In genomic region chr7:117149692-117150091, GRCh38 we compare ENCODE assay signal across 33 cellular contexts.
"Had no signal": no experiment of that assay in that cellular context is flagged by ENCODE, and none has a peak within 500 bp of the region (broad histone marks: within the 10 kb centered on the region; RNA-seq: fewer than 3 reads in every experiment).

No MANE protein-coding gene starts in this region.

- H3K4me1 Mint-ChIP-seq: activated CD4-positive, alpha-beta T cell treated with anti-CD3 and anti-CD28 coated beads for 36 hours; activated CD4-positive, alpha-beta T cell treated with anti-CD3 and anti-CD28 coated beads, Interleukin-2, amount 10 ng/mL, durations not matched to agents 24 days and 14 days; activated CD8-positive, alpha-beta memory T cell treated with anti-CD3 and anti-CD28 coated beads, Interleukin-2, amount 10 ng/mL, durations not matched to agents 7 days and 5 days; activated naive CD4-positive, alpha-beta T cell treated with anti-CD3 and anti-CD28 coated beads, Interleukin-2, amount 50 U/mL, for 24 hours; activated naive CD8-positive, alpha-beta T cell treated with anti-CD3 and anti-CD28 coated beads for 36 hours; activated naive CD8-positive, alpha-beta T cell treated with anti-CD3 and anti-CD28 coated beads, Interleukin-2, amount 50 U/mL, for 24 hours had no signal

- DNase-seq: activated CD4-positive, alpha-beta memory T cell treated with anti-CD3 and anti-CD28 coated beads for 36 hours; activated CD4-positive, alpha-beta T cell treated with anti-CD3 and anti-CD28 coated beads for 36 hours; activated CD4-positive, alpha-beta T cell treated with anti-CD3 and anti-CD28 coated beads, Interleukin-2, amount 10 ng/mL, durations not matched to agents 24 days and 14 days; activated CD4-positive, CD25-positive, alpha-beta regulatory T cell; activated CD4-positive, CD25-positive, alpha-beta regulatory T cell treated with anti-CD3 and anti-CD28 coated beads, Interleukin-2, amount 50 U/mL, for 72 hours; activated CD8-positive, alpha-beta memory T cell treated with anti-CD3 and anti-CD28 coated beads, Interleukin-2, amount 10 ng/mL, durations not matched to agents 7 days and 5 days; activated CD8-positive, alpha-beta memory T cell treated with anti-CD3 and anti-CD28 coated beads, Interleukin-2, amount 50 U/mL, for 4 hours; activated CD8-positive, alpha-beta T cell treated with anti-CD3 and anti-CD28 coated beads, Interleukin-2, amount 10 ng/mL, durations not matched to agents 7 days and 5 days; activated effector memory CD4-positive, alpha-beta T cell treated with anti-CD3 and anti-CD28 coated beads, Interleukin-2, amount 50 U/mL, for 16 hours; activated naive CD4-positive, alpha-beta T cell treated with anti-CD3 and anti-CD28 coated beads for 36 hours; activated naive CD8-positive, alpha-beta T cell treated with anti-CD3 and anti-CD28 coated beads for 36 hours; activated naive CD8-positive, alpha-beta T cell treated with anti-CD3 and anti-CD28 coated beads, Interleukin-2, amount 50 U/mL, for 24 hours; activated T-cell treated with anti-CD3 and anti-CD28 coated beads, Interleukin-2, amount 50 U/mL, for 1 hour; activated T-cell treated with anti-CD3 and anti-CD28 coated beads, Interleukin-2, amount 50 U/mL, for 48 hours; adrenal gland; amygdala; aorta; body of pancreas; caudate nucleus; cortex of kidney; dermis blood vessel endothelial cell; effector CD4-positive, alpha-beta T cell; effector memory CD8-positive, alpha-beta T cell; foreskin keratinocyte; gastrocnemius medialis; glutamatergic neuron; heart left ventricle had no signal

- H3K9me3 Mint-ChIP-seq: activated CD4-positive, alpha-beta memory T cell treated with anti-CD3 and anti-CD28 coated beads for 36 hours; activated CD4-positive, alpha-beta T cell treated with anti-CD3 and anti-CD28 coated beads, Interleukin-2, amount 10 ng/mL, durations not matched to agents 24 days and 14 days; activated naive CD4-positive, alpha-beta T cell treated with anti-CD3 and anti-CD28 coated beads for 36 hours; activated naive CD4-positive, alpha-beta T cell treated with anti-CD3 and anti-CD28 coated beads, Interleukin-2, amount 50 U/mL, for 24 hours; activated naive CD8-positive, alpha-beta T cell treated with anti-CD3 and anti-CD28 coated beads for 36 hours; activated naive CD8-positive, alpha-beta T cell treated with anti-CD3 and anti-CD28 coated beads, Interleukin-2, amount 50 U/mL, for 24 hours; activated T-helper 1 cell treated with anti-CD3 and anti-CD28 coated beads, Interleukin-12 subunit alpha, Interleukin-12 subunit beta, Interleukin-2, Interleukin-4 antibody, amounts not matched to agents 30 ng/mL and 10 ng/mL and 1 ng/mL, durations not matched to agents 14 hours and 24 hours and 36 hours; activated T-helper 2 cell treated with anti-CD3 and anti-CD28 coated beads, Interferon-gamma antibody, Interleukin-2, Interleukin-4, amounts not matched to agents 10 μg/mL and 5 μg/mL and 100 μg/mL, durations not matched to agents 14 hours and 24 hours and 36 hours; effector memory CD8-positive, alpha-beta T cell had no signal

- H3K27me3 ChIP-seq: adrenal gland, body of pancreas, breast epithelium, esophagus muscularis mucosa, foreskin keratinocyte, gastrocnemius medialis, heart left ventricle had no signal

- H3K4me1 ChIP-seq: adrenal gland, breast epithelium, foreskin keratinocyte had no signal

- H3K27ac ChIP-seq: adrenal gland, body of pancreas, breast epithelium, esophagus muscularis mucosa, foreskin keratinocyte, gastrocnemius medialis, heart left ventricle had no signal

- H3K36me3 Mint-ChIP-seq: activated CD4-positive, alpha-beta memory T cell treated with anti-CD3 and anti-CD28 coated beads for 36 hours; activated CD8-positive, alpha-beta memory T cell treated with anti-CD3 and anti-CD28 coated beads, Interleukin-2, amount 10 ng/mL, durations not matched to agents 7 days and 5 days; activated naive CD8-positive, alpha-beta T cell treated with anti-CD3 and anti-CD28 coated beads for 36 hours had no signal

- H3K4me3 Mint-ChIP-seq: activated CD4-positive, alpha-beta memory T cell treated with anti-CD3 and anti-CD28 coated beads for 36 hours; activated CD4-positive, alpha-beta T cell treated with anti-CD3 and anti-CD28 coated beads for 36 hours; activated CD4-positive, alpha-beta T cell treated with anti-CD3 and anti-CD28 coated beads, Interleukin-2, amount 10 ng/mL, durations not matched to agents 24 days and 14 days; activated CD8-positive, alpha-beta memory T cell treated with anti-CD3 and anti-CD28 coated beads, Interleukin-2, amount 10 ng/mL, durations not matched to agents 7 days and 5 days; activated CD8-positive, alpha-beta T cell treated with anti-CD3 and anti-CD28 coated beads, Interleukin-2, amount 10 ng/mL, durations not matched to agents 7 days and 5 days; activated naive CD4-positive, alpha-beta T cell treated with anti-CD3 and anti-CD28 coated beads for 36 hours; activated naive CD4-positive, alpha-beta T cell treated with anti-CD3 and anti-CD28 coated beads, Interleukin-2, amount 50 U/mL, for 24 hours; activated naive CD8-positive, alpha-beta T cell treated with anti-CD3 and anti-CD28 coated beads for 36 hours; activated naive CD8-positive, alpha-beta T cell treated with anti-CD3 and anti-CD28 coated beads, Interleukin-2, amount 50 U/mL, for 24 hours; activated T-helper 1 cell treated with anti-CD3 and anti-CD28 coated beads, Interleukin-12 subunit alpha, Interleukin-12 subunit beta, Interleukin-2, Interleukin-4 antibody, amounts not matched to agents 30 ng/mL and 10 ng/mL and 1 ng/mL, durations not matched to agents 14 hours and 24 hours and 36 hours; effector memory CD8-positive, alpha-beta T cell had no signal

- H3K27me3 Mint-ChIP-seq: activated CD4-positive, alpha-beta memory T cell treated with anti-CD3 and anti-CD28 coated beads for 36 hours; activated CD4-positive, alpha-beta T cell treated with anti-CD3 and anti-CD28 coated beads for 36 hours; activated CD4-positive, alpha-beta T cell treated with anti-CD3 and anti-CD28 coated beads, Interleukin-2, amount 10 ng/mL, durations not matched to agents 24 days and 14 days; activated CD8-positive, alpha-beta memory T cell treated with anti-CD3 and anti-CD28 coated beads, Interleukin-2, amount 10 ng/mL, durations not matched to agents 7 days and 5 days; activated naive CD4-positive, alpha-beta T cell treated with anti-CD3 and anti-CD28 coated beads, Interleukin-2, amount 50 U/mL, for 24 hours; activated naive CD8-positive, alpha-beta T cell treated with anti-CD3 and anti-CD28 coated beads for 36 hours; activated naive CD8-positive, alpha-beta T cell treated with anti-CD3 and anti-CD28 coated beads, Interleukin-2, amount 50 U/mL, for 24 hours; effector memory CD8-positive, alpha-beta T cell had no signal

- H3K36me3 ChIP-seq: adrenal gland, breast epithelium, esophagus muscularis mucosa, gastrocnemius medialis had no signal

- H3K27ac Mint-ChIP-seq: activated CD4-positive, alpha-beta memory T cell treated with anti-CD3 and anti-CD28 coated beads for 36 hours; activated CD4-positive, alpha-beta T cell treated with anti-CD3 and anti-CD28 coated beads for 36 hours; activated CD4-positive, alpha-beta T cell treated with anti-CD3 and anti-CD28 coated beads, Interleukin-2, amount 10 ng/mL, durations not matched to agents 24 days and 14 days; activated CD8-positive, alpha-beta memory T cell treated with anti-CD3 and anti-CD28 coated beads, Interleukin-2, amount 10 ng/mL, durations not matched to agents 7 days and 5 days; activated CD8-positive, alpha-beta T cell treated with anti-CD3 and anti-CD28 coated beads, Interleukin-2, amount 10 ng/mL, durations not matched to agents 7 days and 5 days; activated naive CD4-positive, alpha-beta T cell treated with anti-CD3 and anti-CD28 coated beads for 36 hours; activated naive CD4-positive, alpha-beta T cell treated with anti-CD3 and anti-CD28 coated beads, Interleukin-2, amount 50 U/mL, for 24 hours; activated naive CD8-positive, alpha-beta T cell treated with anti-CD3 and anti-CD28 coated beads for 36 hours; activated naive CD8-positive, alpha-beta T cell treated with anti-CD3 and anti-CD28 coated beads, Interleukin-2, amount 50 U/mL, for 24 hours; activated T-helper 1 cell treated with anti-CD3 and anti-CD28 coated beads, Interleukin-12 subunit alpha, Interleukin-12 subunit beta, Interleukin-2, Interleukin-4 antibody, amounts not matched to agents 30 ng/mL and 10 ng/mL and 1 ng/mL, durations not matched to agents 14 hours and 24 hours and 36 hours; activated T-helper 2 cell treated with anti-CD3 and anti-CD28 coated beads, Interferon-gamma antibody, Interleukin-2, Interleukin-4, amounts not matched to agents 10 μg/mL and 5 μg/mL and 100 μg/mL, durations not matched to agents 14 hours and 24 hours and 36 hours; effector memory CD8-positive, alpha-beta T cell had no signal

- H3K9me3 ChIP-seq: adrenal gland, body of pancreas, breast epithelium, esophagus muscularis mucosa, gastrocnemius medialis, heart left ventricle had no signal

- ATAC-seq: activated CD4-positive, alpha-beta T cell treated with anti-CD3 and anti-CD28 coated beads for 36 hours; activated CD8-positive, alpha-beta memory T cell treated with anti-CD3 and anti-CD28 coated beads, Interleukin-2, amount 10 ng/mL, durations not matched to agents 7 days and 5 days; activated CD8-positive, alpha-beta T cell treated with anti-CD3 and anti-CD28 coated beads, Interleukin-2, amount 10 ng/mL, durations not matched to agents 7 days and 5 days; activated naive CD8-positive, alpha-beta T cell treated with anti-CD3 and anti-CD28 coated beads, Interleukin-2, amount 50 U/mL, for 24 hours; body of pancreas; effector memory CD8-positive, alpha-beta T cell; foreskin keratinocyte; gastrocnemius medialis; heart left ventricle had no signal

- H3K4me3 ChIP-seq: adrenal gland, body of pancreas, breast epithelium, esophagus muscularis mucosa, gastrocnemius medialis, heart left ventricle had no signal

- FAIRE-seq: colon had no signal
